ENCODE assay signal across 8 cellular contexts in the genomic region with DNA sequence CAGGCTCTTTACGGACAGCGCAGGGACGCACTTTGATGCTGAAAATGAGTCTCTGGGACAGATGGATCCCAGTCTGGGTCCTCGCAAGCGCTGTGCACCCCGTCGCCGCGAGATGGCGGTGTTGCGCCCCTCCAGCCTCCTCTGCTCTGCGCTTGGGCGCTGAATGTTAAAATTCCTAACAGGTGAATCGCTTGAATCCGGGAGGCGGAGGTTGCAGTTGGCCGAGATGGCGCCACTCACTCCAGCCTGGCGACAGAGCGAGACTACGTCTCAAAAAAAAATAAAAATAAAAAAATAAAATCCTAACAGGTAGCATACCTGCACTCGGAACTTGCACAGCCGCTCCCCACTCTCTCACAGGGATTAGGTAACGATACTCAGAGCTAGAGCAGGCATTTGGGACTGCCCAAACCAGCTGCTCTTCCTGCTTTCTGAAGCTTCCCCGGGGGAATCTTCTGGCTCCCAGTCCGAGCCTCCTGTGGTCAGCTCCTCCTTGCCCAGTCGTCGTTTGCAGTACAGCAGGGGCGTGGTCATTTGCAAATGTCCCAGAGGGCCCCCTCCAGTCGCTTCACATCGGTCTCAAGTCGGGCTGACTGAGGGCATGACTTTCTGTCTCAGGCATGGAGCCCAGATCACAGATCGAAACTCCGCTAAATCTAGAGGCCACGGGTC. TPM values are rescaled to one million over a fixed set of nuclear protein-coding genes. Genes with fewer than 3 reads are reported as not detected.
DNase-seq lines count a peak whose midpoint lies in the region; ATAC-seq, FAIRE-seq and TF ChIP-seq lines count a peak whose summit lies in the region.

No MANE protein-coding gene starts in this region.

- POLR2A ChIA-PET in PC-3 (lab: Charles Lee; ENCODE audit: unreplicated experiment): no interaction called here
- POLR2A ChIA-PET in naive thymus-derived CD8-positive, alpha-beta T cell (lab: Charles Lee): no interaction called here

- intact Hi-C loops in PC-3 (cut with micrococcal nuclease): loop anchor here (1.0 kb wide), 1 partner anchor 26 kb away; the partner anchor contains the start of gene OSGIN1

- no peaks in the 10 kb centered on the region for H3K36me3 ChIP-seq in PC-3 (ENCODE audit: low read depth, low read length)

- peak overlapping the region; percentile 87 for H3K4me2 ChIP-seq in PC-3 (ENCODE audit: low read length)

- peak overlapping the region; percentile 81 for H3K27ac ChIP-seq in PC-3 (ENCODE audit: low read length)

- no peaks in the 10 kb centered on the region for H3K4me1 Mint-ChIP-seq in activated T-helper 17 cell treated with anti-CD3 and anti-CD28 coated beads, Interleukin-2, amount 50 U/mL, for 72 hours
- H3K4me1 Mint-ChIP-seq in naive thymus-derived CD8-positive, alpha-beta T cell: peaks cover 0 to 13% (median 4%) of the 10 kb centered on the region in 4 donors

- H3K27me3 ChIP-seq in PC-3 (ENCODE audit: low read length): no peaks in the 10 kb centered on the region

- no peaks in the 10 kb centered on the region for H3K79me2 ChIP-seq in PC-3 (ENCODE audit: low read length)

- peak; percentile 98 for FAIRE-seq in G401.6 (lab: Jason Lieb, UNC)

- no peak overlapping the region for H3K27ac Mint-ChIP-seq in activated T-helper 17 cell treated with anti-CD3 and anti-CD28 coated beads, Interleukin-2, amount 50 U/mL, for 72 hours
- peak overlapping the region in 1 of 10 donors; percentile 59 for H3K27ac Mint-ChIP-seq in naive thymus-derived CD8-positive, alpha-beta T cell

- peak; percentile 84 for TF ChIP-seq CTCF in PC-3 (conservative IDR thresholded peaks at IDR 0.05; ENCODE audit: low read depth, low read length)

- no peaks in the 10 kb centered on the region for H3K9me3 ChIP-seq in PC-3 (ENCODE audit: low read length)

- CTCF ChIA-PET in PC-3 (lab: Charles Lee): interaction anchor here (0.7 to 1.0 kb wide), 3 partner anchors 27 to 161 kb away, joined by 3 to 7 read pairs (median 3); partner anchors contain the start of gene OSGIN1

- no peaks in the 10 kb centered on the region for H3F3A ChIP-seq in PC-3 (ENCODE audit: low read length, unreplicated experiment)

- H4K20me1 ChIP-seq in PC-3 (ENCODE audit: low read length): no peaks in the 10 kb centered on the region

- DNase-seq in PC-3: peak; percentile 86
- DNase-seq in fibroblast of the conjunctiva (ENCODE audit: low read depth): peak; percentile 33
- peak in 9 of 10 donors; percentile 14 to 53 (median 41) for DNase-seq in naive thymus-derived CD8-positive, alpha-beta T cell
- peak; percentile 77 for DNase-seq in stimulated activated naive CD8-positive, alpha-beta T cell treated with anti-CD3 and anti-CD28 coated beads, Interleukin-15, Interleukin-2, amounts not matched to agents 100 U/mL and 50 U/mL, for 24 hours

- no peak overlapping the region for H3K4me3 Mint-ChIP-seq in activated T-helper 17 cell treated with anti-CD3 and anti-CD28 coated beads, Interleukin-2, amount 50 U/mL, for 72 hours
- no peak overlapping the region for H3K4me3 Mint-ChIP-seq in naive thymus-derived CD8-positive, alpha-beta T cell

- TSS peak; percentile 92 for BruUV-seq in PC-3 (replicated peaks; lab: Mats Ljungman, UMichigan)

- H3K4me1 ChIP-seq in PC-3 (ENCODE audit: insufficient read depth, low read length): peaks cover 10% of the 10 kb centered on the region

- H3K4me3 ChIP-seq in PC-3 (ENCODE audit: low read length): peak overlapping the region; percentile 70

- H3K9me2 ChIP-seq in PC-3 (replicated peaks; ENCODE audit: low read length): no peaks in the 10 kb centered on the region

- H3K36me3 Mint-ChIP-seq in activated T-helper 17 cell treated with anti-CD3 and anti-CD28 coated beads, Interleukin-2, amount 50 U/mL, for 72 hours (ENCODE audit: low read depth): no peaks in the 10 kb centered on the region
- peaks cover 0 to 13% (median 0%) of the 10 kb centered on the region in 3 donors for H3K36me3 Mint-ChIP-seq in naive thymus-derived CD8-positive, alpha-beta T cell

- peak overlapping the region; percentile 63 for H3K9ac ChIP-seq in PC-3 (ENCODE audit: low read length)

- peak overlapping the region; percentile 90 for H2AFZ ChIP-seq in PC-3 (ENCODE audit: low read length)

- H3K9me3 Mint-ChIP-seq in activated T-helper 17 cell treated with anti-CD3 and anti-CD28 coated beads, Interleukin-2, amount 50 U/mL, for 72 hours: no peaks in the 10 kb centered on the region
- no peaks in the 10 kb centered on the region for H3K9me3 Mint-ChIP-seq in naive thymus-derived CD8-positive, alpha-beta T cell

- no peaks in the 10 kb centered on the region for H3K27me3 Mint-ChIP-seq in activated T-helper 17 cell treated with anti-CD3 and anti-CD28 coated beads, Interleukin-2, amount 50 U/mL, for 72 hours
- H3K27me3 Mint-ChIP-seq in naive thymus-derived CD8-positive, alpha-beta T cell: no peaks in the 10 kb centered on the region

- ATAC-seq in HG02973 (IDR thresholded peaks at IDR 0.05; ENCODE audit: unreplicated experiment) (peak; percentile 58), PC-3 (peak; percentile 91), HG03045 (IDR thresholded peaks at IDR 0.05; ENCODE audit: unreplicated experiment) (no peak)
- ATAC-seq in activated T-helper 17 cell treated with anti-CD3 and anti-CD28 coated beads, Interleukin-2, amount 50 U/mL, for 72 hours (replicated peaks): peak; percentile 74
- peak; percentile 69 to 87 for ATAC-seq in naive thymus-derived CD8-positive, alpha-beta T cell
- ATAC-seq in stimulated activated naive CD8-positive, alpha-beta T cell treated with anti-CD3 and anti-CD28 coated beads, Interleukin-15, Interleukin-2, amounts not matched to agents 100 U/mL and 50 U/mL, for 24 hours: no peak

RNA-seq across cellular contexts. Expression of gene OSGIN1, which starts 26.2 kb away (rescaled TPM):
- 6.6 and 9.8 TPM in 2 replicates for total RNA-seq in PC-3 (2014; rRNA removed)
- 1 to 10 TPM in 1 of 2 donors, under 1 TPM in 1; 0.48 to 2.5 TPM for total RNA-seq in activated T-helper 17 cell treated with anti-CD3 and anti-CD28 coated beads, Interleukin-2, amount 50 U/mL, for 72 hours
- total RNA-seq in naive thymus-derived CD8-positive, alpha-beta T cell: 1 to 10 TPM; 2.0 to 2.2 TPM
- under 1 TPM in 1 of 3 donors, not detected in 2; 0.26 TPM for polyA plus RNA-seq in naive thymus-derived CD8-positive, alpha-beta T cell

RNA-seq across cellular contexts. Expression of gene MLYCD, which starts 27.9 kb away (rescaled TPM):
- total RNA-seq in PC-3 (2014; rRNA removed): 0.95 and 1.2 TPM in 2 replicates
- 1 to 10 TPM; 2.7 to 4.3 TPM for total RNA-seq in activated T-helper 17 cell treated with anti-CD3 and anti-CD28 coated beads, Interleukin-2, amount 50 U/mL, for 72 hours
- 10 to 100 TPM in 1 of 2 experiments, 1 to 10 TPM in 1; 9.5 to 10.1 TPM for total RNA-seq in naive thymus-derived CD8-positive, alpha-beta T cell
- polyA plus RNA-seq in naive thymus-derived CD8-positive, alpha-beta T cell: 1 to 10 TPM in 1 of 3 donors, under 1 TPM in 2; 0.69 to 2.2 (median 0.92) TPM

RNA-seq across cellular contexts. Expression of gene NECAB2, which starts 41.2 kb away (rescaled TPM):
- 0.22 and 2.0 TPM in 2 replicates for total RNA-seq in PC-3 (2014; rRNA removed)
- total RNA-seq in activated T-helper 17 cell treated with anti-CD3 and anti-CD28 coated beads, Interleukin-2, amount 50 U/mL, for 72 hours: not detected
- total RNA-seq in naive thymus-derived CD8-positive, alpha-beta T cell: not detected
- polyA plus RNA-seq in naive thymus-derived CD8-positive, alpha-beta T cell: not detected

Comparison
In these comparisons a context has a peak if more than half of its experiments do, and no peak if none do; other contexts are left out.
1. ATAC-seq: peak in HG02973 (single experiment), PC-3 (single experiment), activated T-helper 17 cell treated with anti-CD3 and anti-CD28 coated beads, Interleukin-2, amount 50 U/mL, for 72 hours (single experiment) and naive thymus-derived CD8-positive, alpha-beta T cell (2 of 2); none in stimulated activated naive CD8-positive, alpha-beta T cell treated with anti-CD3 and anti-CD28 coated beads, Interleukin-15, Interleukin-2, amounts not matched to agents 100 U/mL and 50 U/mL, for 24 hours (single experiment) and HG03045 (single experiment).
2. DNase-seq: peak in every context shown above with its lines; median percentile 86 in PC-3; 77 in stimulated activated naive CD8-positive, alpha-beta T cell treated with anti-CD3 and anti-CD28 coated beads, Interleukin-15, Interleukin-2, amounts not matched to agents 100 U/mL and 50 U/mL, for 24 hours; 41 in naive thymus-derived CD8-positive, alpha-beta T cell; 33 in fibroblast of the conjunctiva.